In genomic region chr15:52069559-52069958, GRCh38 we compare ENCODE assay signal across 1 cellular context.
TF ChIP-seq lines count a peak whose summit lies in the region.

No MANE protein-coding gene starts in this region.

TF ChIP-seq in HepG2, 621 proteins besides CTCF, POLR2A, EP300 and RAD21 (continued from another document and continues in another):
- TF ChIP-seq ZNF207 (IDR thresholded peaks at IDR 0.05; ENCODE audit: borderline replicate concordance) = no peak
- peak; percentile 26; the same call in 1 of the 2 replicates for TF ChIP-seq FOXA3 (CRISPR knock-in tag; IDR thresholded peaks at IDR 0.05)
- TF ChIP-seq FOXO4 (CRISPR knock-in tag; conservative IDR thresholded peaks at IDR 0.05) = no peak
- no peak for TF ChIP-seq ZNF280D (CRISPR knock-in tag; IDR thresholded peaks at IDR 0.05)
- no peak for TF ChIP-seq THAP9 (CRISPR knock-in tag; IDR thresholded peaks at IDR 0.05; ENCODE audit: borderline replicate concordance)
- no peak for TF ChIP-seq RFX3 (CRISPR knock-in tag; IDR thresholded peaks at IDR 0.05)
- TF ChIP-seq ZHX2 (IDR thresholded peaks at IDR 0.05; ENCODE audit: low read depth) = no peak
- no peak for TF ChIP-seq ZHX2 (CRISPR knock-in tag; IDR thresholded peaks at IDR 0.05; ENCODE audit: borderline replicate concordance)
- peak; percentile 25 for TF ChIP-seq ASH2L (IDR thresholded peaks at IDR 0.05; ENCODE audit: insufficient read length, low read depth, low read length)
- no peak for TF ChIP-seq ELF4 (CRISPR knock-in tag; IDR thresholded peaks at IDR 0.05; ENCODE audit: borderline replicate concordance)
- no peak for TF ChIP-seq ZNF317 (CRISPR knock-in tag; IDR thresholded peaks at IDR 0.05)
- 0 out of 2 replicates have a peak, but pooled peaks have one; percentile 31 for TF ChIP-seq MXD4 (CRISPR knock-in tag; IDR thresholded peaks at IDR 0.05)
- no peak for TF ChIP-seq ZNF800 (CRISPR knock-in tag; IDR thresholded peaks at IDR 0.05)
- peak; percentile 51; the same call in 1 of the 2 replicates for TF ChIP-seq GATAD2A (CRISPR knock-in tag; IDR thresholded peaks at IDR 0.05)
- no peak for TF ChIP-seq ZNF276 (CRISPR knock-in tag; IDR thresholded peaks at IDR 0.05; ENCODE audit: low read depth)
- no peak for TF ChIP-seq ZNF281 (CRISPR knock-in tag; IDR thresholded peaks at IDR 0.05; ENCODE audit: borderline replicate concordance)
- TF ChIP-seq THYN1 (CRISPR knock-in tag; IDR thresholded peaks at IDR 0.05; ENCODE audit: borderline replicate concordance, low read depth) = no peak
- TF ChIP-seq CEBPB (IDR thresholded peaks at IDR 0.05; ENCODE audit: borderline replicate concordance, low read depth, low read length) = peak; percentile 78
- no peak for TF ChIP-seq RBFOX2 (IDR thresholded peaks at IDR 0.05; ENCODE audit: low read depth, low read length)
- TF ChIP-seq RBAK (CRISPR knock-in tag; IDR thresholded peaks at IDR 0.05) = no peak
- TF ChIP-seq MIER3 (CRISPR knock-in tag; IDR thresholded peaks at IDR 0.05; ENCODE audit: borderline replicate concordance) = peak; percentile 24; the same call in 1 of the 2 replicates
- TF ChIP-seq ZSCAN30 (CRISPR knock-in tag; IDR thresholded peaks at IDR 0.05) = no peak
- TF ChIP-seq SOX6 (IDR thresholded peaks at IDR 0.05) = no peak
- TF ChIP-seq SOX6 (CRISPR knock-in tag; IDR thresholded peaks at IDR 0.05) = 0 out of 2 replicates have a peak, but pooled peaks have one; percentile 14
- peak; percentile 24; the same call in 1 of the 2 replicates for TF ChIP-seq HDAC2 (CRISPR knock-in tag; IDR thresholded peaks at IDR 0.05)
- no peak for TF ChIP-seq ZNF570 (CRISPR knock-in tag; IDR thresholded peaks at IDR 0.05; ENCODE audit: borderline replicate concordance)
- no peak for TF ChIP-seq ZNF224 (CRISPR knock-in tag; IDR thresholded peaks at IDR 0.05)
- TF ChIP-seq ZHX1 (CRISPR knock-in tag; IDR thresholded peaks at IDR 0.05; ENCODE audit: low read depth) = no peak
